8 cellular contexts compared by ENCODE assay signal in the genomic region with DNA sequence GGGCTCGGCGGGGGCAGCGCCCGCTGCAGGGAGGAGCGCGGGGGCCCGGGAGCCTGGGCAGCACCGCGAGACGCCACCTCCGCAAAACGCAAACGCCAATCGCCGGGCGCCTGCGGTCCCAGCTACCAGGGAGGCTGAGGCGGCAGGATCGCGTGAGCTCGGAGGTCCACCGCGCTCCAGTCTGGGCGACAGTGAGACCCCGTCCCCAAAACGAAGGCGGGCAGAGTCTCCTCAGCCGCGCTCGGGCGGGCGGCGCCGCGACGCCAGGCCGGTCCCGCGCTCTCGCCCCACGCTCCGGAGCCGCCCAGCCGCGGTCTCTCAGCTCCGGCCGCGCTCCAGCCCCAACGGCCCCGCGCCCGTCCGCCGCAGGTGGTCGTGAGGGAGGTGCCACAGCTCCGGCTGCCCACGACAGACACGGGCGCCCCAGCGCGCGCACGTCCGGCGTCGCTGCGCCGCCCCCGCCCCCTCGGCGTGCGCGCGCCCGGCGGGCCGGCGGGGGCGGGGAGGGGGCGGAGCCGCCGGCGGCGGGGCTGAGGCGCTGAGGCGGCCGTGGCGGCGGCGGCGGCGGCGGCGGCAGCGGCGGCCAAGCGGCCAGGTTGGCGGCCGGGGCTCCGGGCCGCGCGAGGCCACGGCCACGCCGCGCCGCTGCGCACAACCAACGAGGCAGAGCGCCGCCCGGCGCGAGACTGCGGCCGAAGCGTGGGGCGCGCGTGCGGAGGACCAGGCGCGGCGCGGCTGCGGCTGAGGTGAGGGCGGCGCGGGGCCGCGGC. TPM values are rescaled to one million over a fixed set of nuclear protein-coding genes. Genes with fewer than 3 reads are reported as not detected.
DNase-seq lines count a peak whose midpoint lies in the region; TF ChIP-seq lines count a peak whose summit lies in the region.

A gene with protein sequence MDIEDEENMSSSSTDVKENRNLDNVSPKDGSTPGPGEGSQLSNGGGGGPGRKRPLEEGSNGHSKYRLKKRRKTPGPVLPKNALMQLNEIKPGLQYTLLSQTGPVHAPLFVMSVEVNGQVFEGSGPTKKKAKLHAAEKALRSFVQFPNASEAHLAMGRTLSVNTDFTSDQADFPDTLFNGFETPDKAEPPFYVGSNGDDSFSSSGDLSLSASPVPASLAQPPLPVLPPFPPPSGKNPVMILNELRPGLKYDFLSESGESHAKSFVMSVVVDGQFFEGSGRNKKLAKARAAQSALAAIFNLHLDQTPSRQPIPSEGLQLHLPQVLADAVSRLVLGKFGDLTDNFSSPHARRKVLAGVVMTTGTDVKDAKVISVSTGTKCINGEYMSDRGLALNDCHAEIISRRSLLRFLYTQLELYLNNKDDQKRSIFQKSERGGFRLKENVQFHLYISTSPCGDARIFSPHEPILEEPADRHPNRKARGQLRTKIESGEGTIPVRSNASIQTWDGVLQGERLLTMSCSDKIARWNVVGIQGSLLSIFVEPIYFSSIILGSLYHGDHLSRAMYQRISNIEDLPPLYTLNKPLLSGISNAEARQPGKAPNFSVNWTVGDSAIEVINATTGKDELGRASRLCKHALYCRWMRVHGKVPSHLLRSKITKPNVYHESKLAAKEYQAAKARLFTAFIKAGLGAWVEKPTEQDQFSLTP (plus strand): TSS at position 533 of the 770 bp plus-strand sequence. CDS start 97,077 bp downstream, outside the sequence.

- peak within 1 kb of the TSS; percentile 97 for H3K27ac ChIP-seq in left ventricle myocardium inferior (replicated peaks)

- peak; percentile 72 for TF ChIP-seq POLR2A in GM18951 (IDR thresholded peaks at IDR 0.05; ENCODE audit: extremely low read depth, insufficient read depth, insufficient read length)

- H3K27me3 Mint-ChIP-seq in progenitor cell of endocrine pancreas: peaks cover 21% of the 10 kb centered on the region

- no peak for TF ChIP-seq CTCF in left ventricle myocardium inferior (IDR thresholded peaks at IDR 0.05; ENCODE audit: borderline replicate concordance)
- TF ChIP-seq CTCF in progenitor cell of endocrine pancreas (IDR thresholded peaks at IDR 0.05; ENCODE audit: unreplicated experiment): no peak

- no peaks in the 10 kb centered on the region for H3K36me3 Mint-ChIP-seq in progenitor cell of endocrine pancreas (ENCODE audit: insufficient read depth)

- peak within 1 kb of the TSS; percentile 93 for H3K4me3 Mint-ChIP-seq in progenitor cell of endocrine pancreas (ENCODE audit: low read depth)

- DNase-seq in AG08396 (ENCODE audit: low spot score) (peak; percentile 92), HuH-7 (ENCODE audit: low spot score) (peak; percentile 85), amniotic stem cell (lab: John Stamatoyannopoulos, UW) (peak; percentile 40), left ventricle myocardium inferior (peak; percentile 68), progenitor cell of endocrine pancreas (ENCODE audit: low spot score, unreplicated experiment) (peak; percentile 56), foreskin melanocyte (no peak)

- H3K9me3 ChIP-seq in left ventricle myocardium inferior (replicated peaks): no peaks in the 10 kb centered on the region

- in situ Hi-C loops in GM18951 (cut with MboI; ENCODE audit: low sequenced_read_pairs, unreplicated experiment): no loop called here

- H3K4me1 ChIP-seq in left ventricle myocardium inferior: peaks cover 35% of the 10 kb centered on the region

- peak within 1 kb of the TSS; percentile 97 for H3K4me3 ChIP-seq in left ventricle myocardium inferior

- intact Hi-C loops in T-helper 1 cell treated with Interleukin-12 subunit alpha and Interleukin-12 subunit beta and Interleukin-4 antibody, amounts not matched to agents 30 ng/mL and 1 ng/mL, for 36 hours (cut with micrococcal nuclease): loop anchor here (5.0 kb wide), 1 partner anchor 257 kb away; a partner anchor contains a TSS
- intact Hi-C loops in left ventricle myocardium inferior (cut with micrococcal nuclease): loop anchor here (5.0 kb wide), 1 partner anchor 58 kb away; no protein-coding TSS in a partner anchor

- peaks cover 13% of the 10 kb centered on the region for H3K4me1 Mint-ChIP-seq in progenitor cell of endocrine pancreas (ENCODE audit: low read depth)

- peak within 1 kb of the TSS; percentile 98 for H3K27ac Mint-ChIP-seq in progenitor cell of endocrine pancreas

- no peaks in the 10 kb centered on the region for H3K9me3 Mint-ChIP-seq in progenitor cell of endocrine pancreas (ENCODE audit: low read depth)

- H3K27me3 ChIP-seq in left ventricle myocardium inferior (ENCODE audit: low read depth): no peaks in the 10 kb centered on the region

- no peaks in the 10 kb centered on the region for H3K36me3 ChIP-seq in left ventricle myocardium inferior

RNA-seq across cellular contexts. Expression of the gene that starts here (rescaled TPM):
- total RNA-seq in T-helper 1 cell treated with Interleukin-12 subunit alpha and Interleukin-12 subunit beta and Interleukin-4 antibody, amounts not matched to agents 30 ng/mL and 1 ng/mL, for 36 hours: 37.2 and 41.4 TPM in 2 replicates
- total RNA-seq in left ventricle myocardium inferior (15.5 TPM), progenitor cell of endocrine pancreas (17.0 and 19.1 TPM in 2 replicates)
